1 cellular context compared by ENCODE assay signal in the genomic region with DNA sequence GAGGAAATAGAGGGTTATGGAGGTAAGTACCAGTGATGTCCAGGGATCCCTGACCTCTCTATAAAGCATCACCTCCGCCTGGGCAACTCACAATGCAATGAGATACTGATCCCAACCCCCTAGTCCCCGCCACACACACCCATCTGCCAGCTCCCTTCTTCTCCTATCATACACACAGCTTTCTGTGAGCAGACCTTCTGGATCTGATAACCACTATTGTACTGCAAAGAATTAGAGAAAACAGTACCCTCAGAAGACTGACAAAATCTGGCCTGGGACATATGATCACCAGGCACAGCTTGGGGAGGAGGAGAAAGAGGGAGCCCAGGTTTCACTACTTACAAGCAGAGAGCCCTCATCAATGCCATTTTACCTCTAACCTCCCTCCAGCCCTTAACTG.
TF ChIP-seq lines count a peak whose summit lies in the region.

No MANE protein-coding gene starts in this region.

TF ChIP-seq in neural cell, 6 proteins besides CTCF, POLR2A, EP300 and RAD21 (continued from another document):
- TF ChIP-seq, protein P1, sequence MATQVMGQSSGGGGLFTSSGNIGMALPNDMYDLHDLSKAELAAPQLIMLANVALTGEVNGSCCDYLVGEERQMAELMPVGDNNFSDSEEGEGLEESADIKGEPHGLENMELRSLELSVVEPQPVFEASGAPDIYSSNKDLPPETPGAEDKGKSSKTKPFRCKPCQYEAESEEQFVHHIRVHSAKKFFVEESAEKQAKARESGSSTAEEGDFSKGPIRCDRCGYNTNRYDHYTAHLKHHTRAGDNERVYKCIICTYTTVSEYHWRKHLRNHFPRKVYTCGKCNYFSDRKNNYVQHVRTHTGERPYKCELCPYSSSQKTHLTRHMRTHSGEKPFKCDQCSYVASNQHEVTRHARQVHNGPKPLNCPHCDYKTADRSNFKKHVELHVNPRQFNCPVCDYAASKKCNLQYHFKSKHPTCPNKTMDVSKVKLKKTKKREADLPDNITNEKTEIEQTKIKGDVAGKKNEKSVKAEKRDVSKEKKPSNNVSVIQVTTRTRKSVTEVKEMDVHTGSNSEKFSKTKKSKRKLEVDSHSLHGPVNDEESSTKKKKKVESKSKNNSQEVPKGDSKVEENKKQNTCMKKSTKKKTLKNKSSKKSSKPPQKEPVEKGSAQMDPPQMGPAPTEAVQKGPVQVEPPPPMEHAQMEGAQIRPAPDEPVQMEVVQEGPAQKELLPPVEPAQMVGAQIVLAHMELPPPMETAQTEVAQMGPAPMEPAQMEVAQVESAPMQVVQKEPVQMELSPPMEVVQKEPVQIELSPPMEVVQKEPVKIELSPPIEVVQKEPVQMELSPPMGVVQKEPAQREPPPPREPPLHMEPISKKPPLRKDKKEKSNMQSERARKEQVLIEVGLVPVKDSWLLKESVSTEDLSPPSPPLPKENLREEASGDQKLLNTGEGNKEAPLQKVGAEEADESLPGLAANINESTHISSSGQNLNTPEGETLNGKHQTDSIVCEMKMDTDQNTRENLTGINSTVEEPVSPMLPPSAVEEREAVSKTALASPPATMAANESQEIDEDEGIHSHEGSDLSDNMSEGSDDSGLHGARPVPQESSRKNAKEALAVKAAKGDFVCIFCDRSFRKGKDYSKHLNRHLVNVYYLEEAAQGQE (IDR thresholded peaks at IDR 0.05; ENCODE audit: borderline replicate concordance): no peak
TF ChIP-seq in neural cell: peak in this region for 0.
